Comparison of ENCODE assay signal across 9 cellular contexts in the genomic region with DNA sequence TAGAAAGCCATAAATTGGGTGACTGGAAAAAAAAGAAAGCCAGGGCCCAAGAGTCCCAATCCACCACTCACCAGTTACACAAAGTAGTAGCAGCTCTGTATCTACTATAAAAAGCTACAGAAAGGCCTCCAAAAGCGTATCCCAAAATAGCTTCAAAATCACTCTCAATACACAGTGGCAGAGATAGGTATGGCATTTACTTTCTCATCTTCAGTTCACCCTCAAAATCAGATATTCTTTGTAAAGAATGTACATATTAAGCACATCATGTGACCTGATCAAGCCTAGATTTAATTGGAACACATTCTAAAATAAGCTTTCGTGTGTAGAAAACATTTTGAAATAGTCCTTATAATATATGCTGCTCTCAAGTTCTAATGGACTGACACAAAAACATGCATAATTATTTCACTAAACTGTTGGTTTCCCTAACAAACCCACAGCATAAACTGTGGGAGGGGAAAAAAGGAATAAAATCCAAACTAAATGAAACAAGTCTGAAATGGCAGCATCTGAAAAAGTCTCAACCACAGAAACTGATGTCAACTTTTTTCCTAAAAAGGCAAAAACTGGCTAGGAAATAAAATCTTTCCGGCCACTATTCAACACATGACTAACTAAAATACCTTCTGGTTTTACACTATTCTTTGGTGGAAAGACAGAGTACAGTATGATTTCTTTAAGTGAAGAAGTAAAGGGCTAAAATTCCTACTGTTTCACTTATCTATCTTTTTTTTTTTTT.
DNase-seq lines count a peak whose midpoint lies in the region; ATAC-seq and TF ChIP-seq lines count a peak whose summit lies in the region.
"Had no signal": no experiment of that assay in that cellular context is flagged by ENCODE, and none has a peak within 500 bp of the region (broad histone marks: within the 10 kb centered on the region; RNA-seq: fewer than 3 reads in every experiment).

No MANE protein-coding gene starts in this region.

- peak; percentile 84 for DNase-seq in astrocyte of the hippocampus (ENCODE audit: low read depth, low spot score)
- no peak for DNase-seq in hypothalamus (lab: John Stamatoyannopoulos, UW)
- no peak for DNase-seq in activated effector memory CD4-positive, alpha-beta T cell treated with Interleukin-2 at 50 U/mL for 16 hours
- DNase-seq in NCI-H146 treated with DMSO at 0.1 percent for 48 hours (lab: John Stamatoyannopoulos, UW; ENCODE audit: unreplicated experiment): no peak
- no peak for DNase-seq in activated CD4-positive, alpha-beta T cell treated with anti-CD3 and anti-CD28 coated beads, Interleukin-2, amount 50 U/mL, for 1 hour
- DNase-seq: activated CD4-positive, CD25-positive, alpha-beta regulatory T cell treated with anti-CD3 and anti-CD28 coated beads, Interleukin-2, amount 50 U/mL, for 72 hours had no signal

- peaks cover 39% of the 10 kb centered on the region for H3K4me1 Mint-ChIP-seq in nephron

- peak overlapping the region; percentile 15 to 56 (median 24) for H3K27ac Mint-ChIP-seq in nephron

- no peaks in the 10 kb centered on the region for H3K27me3 Mint-ChIP-seq in nephron (ENCODE audit: low read depth)

- peaks cover 14% of the 10 kb centered on the region for H3K36me3 Mint-ChIP-seq in nephron (ENCODE audit: low read depth)

- H3K9me3 Mint-ChIP-seq in nephron: no peaks in the 10 kb centered on the region

- no peak overlapping the region for H3K4me3 Mint-ChIP-seq in nephron

- no peak for TF ChIP-seq CTCF in nephron (IDR thresholded peaks at IDR 0.05; ENCODE audit: unreplicated experiment in 3 of 3)

- H3K4me3 ChIP-seq in GM08714 (ENCODE audit: low read length): peak overlapping the region; percentile 8; the same call in 1 of the 2 replicates

- peak; percentile 42 for ATAC-seq in HG03354 (IDR thresholded peaks at IDR 0.05; ENCODE audit: poor library complexity, severe bottlenecking, unreplicated experiment)
